ENCODE assay signal across 8 cellular contexts in the genomic region with DNA sequence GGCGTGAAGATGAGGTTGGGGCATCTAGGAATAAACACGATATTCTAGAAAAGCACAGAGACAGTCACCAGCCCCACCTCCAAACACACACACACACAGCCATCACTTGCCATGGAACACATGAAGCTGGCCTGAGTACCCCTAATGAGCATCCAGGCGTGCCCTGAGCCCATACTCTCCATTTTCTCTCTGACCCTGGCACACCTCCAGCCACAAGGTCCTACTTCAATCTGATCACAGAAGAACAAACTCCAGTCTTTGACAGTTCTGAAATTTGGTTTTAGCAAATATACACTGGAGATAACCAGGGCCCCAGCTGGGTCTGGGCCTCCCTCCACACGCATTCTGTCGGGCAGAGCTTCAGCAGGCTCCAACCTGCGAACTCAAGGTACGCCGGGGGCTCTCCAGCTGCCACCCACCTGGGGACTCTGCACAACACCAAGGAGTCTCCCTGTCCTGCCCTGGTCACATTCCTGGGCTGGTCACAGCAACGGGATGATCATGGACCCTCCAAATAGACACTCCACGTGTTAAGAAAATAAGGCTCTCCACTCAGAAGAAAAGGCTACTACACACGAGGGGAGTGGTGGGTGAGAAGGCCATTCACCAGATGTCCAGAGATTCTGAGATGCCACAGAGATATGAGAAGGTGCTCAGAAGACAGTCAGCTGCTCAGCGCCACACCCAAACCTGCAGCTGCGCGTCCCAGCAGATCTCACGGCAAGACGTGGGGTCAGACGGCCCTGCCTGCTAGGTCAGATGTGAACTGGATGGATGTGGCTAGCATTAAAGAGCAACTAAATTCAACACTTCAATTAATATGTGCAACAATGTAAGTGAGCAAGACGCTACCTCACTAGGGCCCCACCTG. TPM values are rescaled to one million over a fixed set of nuclear protein-coding genes. Genes with fewer than 3 reads are reported as not detected.
DNase-seq lines count a peak whose midpoint lies in the region; ATAC-seq and TF ChIP-seq lines count a peak whose summit lies in the region.

No MANE protein-coding gene starts in this region.

- H3F3A ChIP-seq in MM.1S (ENCODE audit: insufficient read depth, low read length), result peaks cover 32% of the 10 kb centered on the region

- H3K36me3 Mint-ChIP-seq in CD8-positive, alpha-beta T cell, result peaks cover 2% of the 10 kb centered on the region

- peaks cover 50% of the 10 kb centered on the region for H3K79me2 ChIP-seq in MM.1S (ENCODE audit: low read length)

- no peaks in the 10 kb centered on the region for H3K9me2 ChIP-seq in MM.1S (replicated peaks; ENCODE audit: insufficient read depth, low read length)

- peak overlapping the region; percentile 61 for H3K4me3 Mint-ChIP-seq in CD8-positive, alpha-beta T cell

- H2AFZ ChIP-seq in MM.1S (ENCODE audit: low read length), result no peak overlapping the region

- peak overlapping the region; percentile 72 for H3K9ac ChIP-seq in MM.1S (ENCODE audit: low read length)

- no peaks in the 10 kb centered on the region for H3K9me3 ChIP-seq in CD8-positive, alpha-beta T cell (ENCODE audit: low read length)
- H3K9me3 ChIP-seq in MM.1S (replicated peaks; ENCODE audit: insufficient read depth, low read length) (no peaks in the 10 kb centered on the region), right cardiac atrium (ENCODE audit: control insufficient read depth, low read length) (no peaks in the 10 kb centered on the region), tibial nerve (no peaks in the 10 kb centered on the region)

- peaks cover 64% of the 10 kb centered on the region for H3K4me1 ChIP-seq in CD8-positive, alpha-beta T cell (ENCODE audit: insufficient read depth, low read length)
- H3K4me1 ChIP-seq in MM.1S (ENCODE audit: low read length) (peaks cover 60% of the 10 kb centered on the region), right cardiac atrium (ENCODE audit: control insufficient read depth, insufficient read depth, low read length) (peaks cover 39% of the 10 kb centered on the region), tibial nerve (peaks cover 0 to 99% (median 62%) of the 10 kb centered on the region in 4 donors)

- intact Hi-C loops in CD8-positive, alpha-beta T cell (cut with DNase I, micrococcal nuclease), result loop anchor here (1.0 to 2.0 kb wide), 3 partner anchors 10 to 16 kb away; a partner anchor contains a TSS
- intact Hi-C loops in right cardiac atrium (cut with DNase I), result no loop called here

- no peak for ATAC-seq in CD8-positive, alpha-beta T cell
- peak; percentile 17 for ATAC-seq in GM21529 (IDR thresholded peaks at IDR 0.05; ENCODE audit: unreplicated experiment)
- ATAC-seq in right cardiac atrium, result no peak

- H3K4me2 ChIP-seq in MM.1S (ENCODE audit: low read depth, low read length), result peak overlapping the region; percentile 86

- POLR2A ChIA-PET in CD8-positive, alpha-beta T cell (lab: Charles Lee), result interaction anchor here (0.6 to 4.7 kb wide), 14 partner anchors 9 to 58 kb away, joined by 3 to 58 read pairs (median 4); a partner anchor contains a TSS

- peak overlapping the region; percentile 93 for H3K27ac Mint-ChIP-seq in CD8-positive, alpha-beta T cell

- H3K9me3 Mint-ChIP-seq in CD8-positive, alpha-beta T cell, result no peaks in the 10 kb centered on the region

- CTCF ChIA-PET in CD8-positive, alpha-beta T cell (lab: Charles Lee), result interaction anchor here (0.5 to 3.4 kb wide), 14 partner anchors 10 to 56 kb away, joined by 3 to 22 read pairs (median 4); a partner anchor contains a TSS

- no peaks in the 10 kb centered on the region for H3K36me3 ChIP-seq in CD8-positive, alpha-beta T cell (ENCODE audit: insufficient read depth, low read length)
- H3K36me3 ChIP-seq in MM.1S (replicated peaks; ENCODE audit: insufficient read depth, low read length), result no peaks in the 10 kb centered on the region
- H3K36me3 ChIP-seq in tibial nerve, result no peaks in the 10 kb centered on the region

- 58% methylated on average over 18 of the region's 18 CpGs for WGBS in right cardiac atrium
- 65 to 67% methylated on average over 17 to 18 of the region's 18 CpGs for WGBS in tibial nerve, 2 donors

- H3K4me1 Mint-ChIP-seq in CD8-positive, alpha-beta T cell (ENCODE audit: low read depth), result peaks cover 75% of the 10 kb centered on the region

- no peak for DNase-seq in CD8-positive, alpha-beta T cell
- peak; percentile 58 for DNase-seq in MM.1S
- DNase-seq in right cardiac atrium, result no peak
- no peak for DNase-seq in tibial nerve (ENCODE audit: low spot score in 2 of 2)
- DNase-seq in RKO (ENCODE audit: low spot score), result no peak
- DNase-seq in kidney glomerular epithelial cell (lab: John Stamatoyannopoulos, UW), result no peak
- no peak for DNase-seq in HuH-7 (ENCODE audit: low spot score)

- TF ChIP-seq EP300 in tibial nerve (IDR thresholded peaks at IDR 0.05), result no peak

- H3K27me3 ChIP-seq in CD8-positive, alpha-beta T cell (ENCODE audit: insufficient read depth, low read length), result no peaks in the 10 kb centered on the region
- no peaks in the 10 kb centered on the region for H3K27me3 ChIP-seq in MM.1S (replicated peaks; ENCODE audit: insufficient read depth, low read length)
- H3K27me3 ChIP-seq in right cardiac atrium (ENCODE audit: control insufficient read depth, insufficient read depth), result no peaks in the 10 kb centered on the region
- H3K27me3 ChIP-seq in tibial nerve, result no peaks in the 10 kb centered on the region

- H4K20me1 ChIP-seq in MM.1S (ENCODE audit: insufficient read depth, low read length), result no peaks in the 10 kb centered on the region

- TF ChIP-seq CTCF in CD8-positive, alpha-beta T cell (IDR thresholded peaks at IDR 0.05), result no peak
- TF ChIP-seq CTCF in MM.1S (IDR thresholded peaks at IDR 0.05; ENCODE audit: low read length) (no peak), tibial nerve (IDR thresholded peaks at IDR 0.05) (no peak)

- H3K27ac ChIP-seq in CD8-positive, alpha-beta T cell (ENCODE audit: low read depth, low read length), result peak overlapping the region; percentile 41
- H3K27ac ChIP-seq in MM.1S (ENCODE audit: low read length) (peak overlapping the region; percentile 100), right cardiac atrium (ENCODE audit: low read length) (peak overlapping the region; percentile 40), tibial nerve (peak overlapping the region in 3 of 4 donors; percentile 72 to 78 (median 76))

- no peak for TF ChIP-seq POLR2A in tibial nerve (IDR thresholded peaks at IDR 0.05)

- H3K27me3 Mint-ChIP-seq in CD8-positive, alpha-beta T cell (ENCODE audit: low read depth), result no peaks in the 10 kb centered on the region

- H3K4me3 ChIP-seq in CD8-positive, alpha-beta T cell (ENCODE audit: low read depth, low read length), result peak overlapping the region; percentile 38
- peak overlapping the region; percentile 32; the same call in 1 of the 2 replicates for H3K4me3 ChIP-seq in MM.1S (ENCODE audit: low read length)
- H3K4me3 ChIP-seq in right cardiac atrium (ENCODE audit: low read length), result no peak overlapping the region
- no peak overlapping the region for H3K4me3 ChIP-seq in tibial nerve

RNA-seq across cellular contexts. Expression of a gene that starts 57.0 kb away (rescaled TPM):
- total RNA-seq in CD8-positive, alpha-beta T cell, result 10 to 100 TPM; 39.4 to 39.8 TPM
- total RNA-seq in right cardiac atrium, result 10 to 100 TPM; 25.6 to 36.3 (median 30.0) TPM
- polyA plus RNA-seq in right cardiac atrium, result 18.0 TPM
- 10 to 100 TPM; 21.2 to 43.5 (median 34.2) TPM for total RNA-seq in tibial nerve

Comparison
In these comparisons a context has a peak if more than half of its experiments do, and no peak if none do; other contexts are left out.
1. H3K27ac ChIP-seq: peak in every context shown above with its lines; median percentile 100 in MM.1S; 76 in tibial nerve; 41 in CD8-positive, alpha-beta T cell; 40 in right cardiac atrium.
2. H3K4me3 ChIP-seq: peak in CD8-positive, alpha-beta T cell (single experiment) and MM.1S (single experiment); none in right cardiac atrium (single experiment) and tibial nerve (0 of 4).
3. intact Hi-C loops: an anchor here in CD8-positive, alpha-beta T cell (1.0 to 2.0 kb wide); none called in right cardiac atrium.